Comparison of ENCODE assay signal across 9 cellular contexts in genomic region chr4:44446801-44447562, GRCh38. TPM values are rescaled to one million over a fixed set of nuclear protein-coding genes. Genes with fewer than 3 reads are reported as not detected.
DNase-seq lines count a peak whose midpoint lies in the region; ATAC-seq and TF ChIP-seq lines count a peak whose summit lies in the region.
"Had no signal": no experiment of that assay in that cellular context is flagged by ENCODE, and none has a peak within 500 bp of the region (broad histone marks: within the 10 kb centered on the region; RNA-seq: fewer than 3 reads in every experiment).

No MANE protein-coding gene starts in this region.

- no peaks in the 10 kb centered on the region for H3K36me3 Mint-ChIP-seq in endodermal cell (ENCODE audit: low read depth)

- DNase-seq in COLO668 (lab: John Stamatoyannopoulos, UW; ENCODE audit: unreplicated experiment) (peak; percentile 66), NCI-H524 (lab: John Stamatoyannopoulos, UW) (peak; percentile 92 to 97), endodermal cell (peak; percentile 75), nucleus accumbens (lab: John Stamatoyannopoulos, UW) (peak in 29 of 56 donors; percentile 2 to 61 (median 31)), left lobe of liver (ENCODE audit: low spot score) (no peak), NCI-H1436 treated with DMSO at 0.1 percent for 48 hours (lab: John Stamatoyannopoulos, UW) (no peak)
- DNase-seq: effector CD8-positive, alpha-beta T cell had no signal

- H3K27ac ChIP-seq in endodermal cell (ENCODE audit: low read depth, low read length): no peak overlapping the region

- no peak for TF ChIP-seq CTCF in endodermal cell (conservative IDR thresholded peaks at IDR 0.05)

- no peaks in the 10 kb centered on the region for H3K4me1 ChIP-seq in endodermal cell (ENCODE audit: control insufficient read depth, insufficient read depth, low read length)

- H3K9me3 ChIP-seq in endodermal cell (ENCODE audit: control insufficient read depth, low read length): no peaks in the 10 kb centered on the region

- H3K4me3 ChIP-seq in endodermal cell (ENCODE audit: low read length): peak overlapping the region; percentile 83

- no peaks in the 10 kb centered on the region for H3K9me3 Mint-ChIP-seq in endodermal cell

- ATAC-seq in left lobe of liver (no peak), GM21423 (IDR thresholded peaks at IDR 0.05; ENCODE audit: unreplicated experiment) (no peak), GM21576 (IDR thresholded peaks at IDR 0.05; ENCODE audit: unreplicated experiment) (no peak)

- H3K9ac ChIP-seq in endodermal cell (ENCODE audit: extremely low read depth, low read length, poor library complexity, severe bottlenecking): no peak overlapping the region

- WGBS in endodermal cell (ENCODE audit: insufficient coverage in 1 of 2, insufficient read length in 1 of 2), 2 experiments: 1 to 2% methylated on average over 7 to 32 of the region's 32 CpGs

- peaks cover 65% of the 10 kb centered on the region for H3K27me3 Mint-ChIP-seq in endodermal cell (ENCODE audit: insufficient read depth)

- H3K27me3 ChIP-seq in endodermal cell (ENCODE audit: control insufficient read depth, insufficient read depth, low read length, poor library complexity, severe bottlenecking): peaks cover 64% of the 10 kb centered on the region

- H3K4me3 Mint-ChIP-seq in endodermal cell: peak overlapping the region; percentile 62

- no peak overlapping the region for H3K27ac Mint-ChIP-seq in endodermal cell

- H3K4me1 Mint-ChIP-seq in endodermal cell: peaks cover 17% of the 10 kb centered on the region

- no peaks in the 10 kb centered on the region for H3K36me3 ChIP-seq in endodermal cell (ENCODE audit: control insufficient read depth, insufficient read depth, low read length)

RNA-seq across cellular contexts. Expression of gene KCTD8, which starts 1.6 kb away (rescaled TPM):
- 1 to 10 TPM in 1 of 2 donors, under 1 TPM in 1; 0.88 to 1.2 TPM for total RNA-seq in endodermal cell
- polyA plus RNA-seq in endodermal cell (2013, experiment 1 of 2): 0.39 TPM
- polyA plus RNA-seq in endodermal cell (2013, experiment 2 of 2): 0.70 TPM
- not detected for total RNA-seq in left lobe of liver

Comparison
In these comparisons a context has a peak if more than half of its experiments do, and no peak if none do; other contexts are left out.
1. DNase-seq: peak in COLO668 (single experiment), NCI-H524 (2 of 2), endodermal cell (single experiment) and nucleus accumbens (29 of 56); none in left lobe of liver (single experiment) and NCI-H1436 treated with DMSO at 0.1 percent for 48 hours (single experiment).